ENCODE assay signal across 13 cellular contexts in the genomic region with DNA sequence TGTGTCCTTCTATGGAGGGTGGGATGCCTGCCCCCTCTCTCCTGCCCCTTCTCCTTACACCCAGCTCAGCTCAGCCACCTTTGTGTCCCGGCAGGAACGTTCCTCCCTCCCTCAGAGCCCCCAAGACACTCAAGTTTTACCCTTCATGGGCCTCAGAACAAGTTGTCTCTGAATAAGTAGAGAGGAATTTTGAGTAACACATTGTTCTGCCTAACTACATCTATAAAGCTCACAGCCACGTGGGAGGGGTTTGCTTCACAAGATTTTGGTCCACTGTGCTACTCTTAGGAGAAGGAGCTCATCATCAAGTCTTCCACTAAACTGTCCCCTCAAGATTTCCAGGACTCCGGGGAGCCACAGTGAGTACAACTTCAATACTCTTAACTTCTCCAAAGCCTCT.
"Had no signal": no experiment of that assay in that cellular context is flagged by ENCODE, and none has a peak within 500 bp of the region (broad histone marks: within the 10 kb centered on the region; RNA-seq: fewer than 3 reads in every experiment).

No MANE protein-coding gene starts in this region.

- H3K4me3 Mint-ChIP-seq: activated CD4-positive, alpha-beta T cell treated with anti-CD3 and anti-CD28 coated beads, Interleukin-2, amount 10 ng/mL, durations not matched to agents 7 days and 5 days; activated naive CD8-positive, alpha-beta T cell treated with anti-CD3 and anti-CD28 coated beads for 36 hours; activated T-helper 1 cell treated with anti-CD3 and anti-CD28 coated beads, Interleukin-12 subunit alpha, Interleukin-12 subunit beta, Interleukin-2, Interleukin-4 antibody, amounts not matched to agents 30 ng/mL and 10 ng/mL and 1 ng/mL, durations not matched to agents 14 hours and 24 hours and 36 hours; immature natural killer cell; stimulated activated naive CD8-positive, alpha-beta T cell treated with anti-CD3 and anti-CD28 coated beads, Interleukin-15, Interleukin-2, amounts not matched to agents 100 ng/mL and 50 ng/mL, for 24 hours had no signal

- H3K9me3 ChIP-seq: esophagus squamous epithelium, testis had no signal

- H3K27ac ChIP-seq: esophagus squamous epithelium, parathyroid adenoma, skin epidermis, testis had no signal

- H3K36me3 Mint-ChIP-seq: activated naive CD8-positive, alpha-beta T cell treated with anti-CD3 and anti-CD28 coated beads for 36 hours; immature natural killer cell had no signal

- H3K27me3 Mint-ChIP-seq: activated CD4-positive, alpha-beta T cell treated with anti-CD3 and anti-CD28 coated beads, Interleukin-2, amount 10 ng/mL, durations not matched to agents 7 days and 5 days; activated naive CD8-positive, alpha-beta T cell treated with anti-CD3 and anti-CD28 coated beads for 36 hours; stimulated activated naive CD8-positive, alpha-beta T cell treated with anti-CD3 and anti-CD28 coated beads, Interleukin-15, Interleukin-2, amounts not matched to agents 100 ng/mL and 50 ng/mL, for 24 hours had no signal

- H3K27me3 ChIP-seq: testis had no signal

- H3K4me3 ChIP-seq: esophagus squamous epithelium, skin epidermis, testis had no signal

- H3K36me3 ChIP-seq: esophagus squamous epithelium had no signal

- H3K27ac Mint-ChIP-seq: activated CD4-positive, alpha-beta T cell treated with anti-CD3 and anti-CD28 coated beads, Interleukin-2, amount 10 ng/mL, durations not matched to agents 7 days and 5 days; activated naive CD8-positive, alpha-beta T cell treated with anti-CD3 and anti-CD28 coated beads for 36 hours; activated T-helper 1 cell treated with anti-CD3 and anti-CD28 coated beads, Interleukin-12 subunit alpha, Interleukin-12 subunit beta, Interleukin-2, Interleukin-4 antibody, amounts not matched to agents 30 ng/mL and 10 ng/mL and 1 ng/mL, durations not matched to agents 14 hours and 24 hours and 36 hours; immature natural killer cell; stimulated activated naive CD8-positive, alpha-beta T cell treated with anti-CD3 and anti-CD28 coated beads, Interleukin-15, Interleukin-2, amounts not matched to agents 100 ng/mL and 50 ng/mL, for 24 hours had no signal

- H3K4me1 ChIP-seq: esophagus squamous epithelium, parathyroid adenoma had no signal

- H3K9me3 Mint-ChIP-seq: activated CD4-positive, alpha-beta T cell treated with anti-CD3 and anti-CD28 coated beads, Interleukin-2, amount 10 ng/mL, durations not matched to agents 7 days and 5 days; activated naive CD8-positive, alpha-beta T cell treated with anti-CD3 and anti-CD28 coated beads for 36 hours; activated T-helper 1 cell treated with anti-CD3 and anti-CD28 coated beads, Interleukin-12 subunit alpha, Interleukin-12 subunit beta, Interleukin-2, Interleukin-4 antibody, amounts not matched to agents 30 ng/mL and 10 ng/mL and 1 ng/mL, durations not matched to agents 14 hours and 24 hours and 36 hours; immature natural killer cell; stimulated activated naive CD8-positive, alpha-beta T cell treated with anti-CD3 and anti-CD28 coated beads, Interleukin-15, Interleukin-2, amounts not matched to agents 100 ng/mL and 50 ng/mL, for 24 hours had no signal

- H3K4me1 Mint-ChIP-seq: activated CD4-positive, alpha-beta T cell treated with anti-CD3 and anti-CD28 coated beads, Interleukin-2, amount 10 ng/mL, durations not matched to agents 7 days and 5 days; activated naive CD8-positive, alpha-beta T cell treated with anti-CD3 and anti-CD28 coated beads for 36 hours had no signal

- DNase-seq: activated CD4-positive, alpha-beta T cell treated with anti-CD3 and anti-CD28 coated beads, Interleukin-2, amount 10 ng/mL, durations not matched to agents 7 days and 5 days; activated CD4-positive, CD25-positive, alpha-beta regulatory T cell; activated naive CD8-positive, alpha-beta T cell treated with anti-CD3 and anti-CD28 coated beads for 36 hours; anterior cingulate cortex; cerebellar nuclear complex; effector CD8-positive, alpha-beta T cell; esophagus squamous epithelium; immature natural killer cell; testis had no signal
